20 cellular contexts compared by ENCODE assay signal in genomic region chr2:207787800-207788199, GRCh38. TPM values are rescaled to one million over a fixed set of nuclear protein-coding genes. Genes with fewer than 3 reads are reported as not detected.
DNase-seq lines count a peak whose midpoint lies in the region; ATAC-seq, FAIRE-seq and TF ChIP-seq lines count a peak whose summit lies in the region.
"Had no signal": no experiment of that assay in that cellular context is flagged by ENCODE, and none has a peak within 500 bp of the region (broad histone marks: within the 10 kb centered on the region; RNA-seq: fewer than 3 reads in every experiment).

No MANE protein-coding gene starts in this region.

- H2BK12ac ChIP-seq in H1 (ENCODE audit: low read depth, low read length) (peak overlapping the region; percentile 56; the same call in 1 of the 2 replicates), trophoblast cell (ENCODE audit: low read length) (peak overlapping the region; percentile 43)

- peak overlapping the region; percentile 0; the same call in 1 of the 2 replicates for H3K27ac Mint-ChIP-seq in WTC11
- H3K27ac Mint-ChIP-seq: B cell; CD4-positive, CD25-positive, alpha-beta regulatory T cell; CD8-positive, alpha-beta T cell had no signal

- no TSS peak for BruUV-seq in HepG2 (replicated peaks; lab: Mats Ljungman, UMichigan)

- ATAC-seq in right lobe of liver: peak; percentile 32 to 73 (median 46)
- no peak for ATAC-seq in HepG2
- ATAC-seq in WTC11: no peak
- ATAC-seq: CD8-positive, alpha-beta T cell had no signal

- H3K79me2 ChIP-seq in HepG2 (ENCODE audit: insufficient read depth, low read length) (no peaks in the 10 kb centered on the region), H1 (ENCODE audit: control insufficient read depth in 1 of 2, insufficient read depth in 2 of 2, low read length in 2 of 2) (no peaks in the 10 kb centered on the region), trophoblast cell (ENCODE audit: control insufficient read depth, insufficient read depth, low read length, poor library complexity) (peaks cover 2% of the 10 kb centered on the region)

- no peaks in the 10 kb centered on the region for H3K23me2 ChIP-seq in H1 (ENCODE audit: low read depth, low read length)

- H3K36me3 Mint-ChIP-seq in WTC11: no peaks in the 10 kb centered on the region
- H3K36me3 Mint-ChIP-seq: CD4-positive, CD25-positive, alpha-beta regulatory T cell; CD8-positive, alpha-beta T cell had no signal

- no peak overlapping the region for H3K56ac ChIP-seq in H1 (replicated peaks; ENCODE audit: insufficient read length, low read depth, low read length)

- H3K36me3 ChIP-seq in right lobe of liver (no peaks in the 10 kb centered on the region), HepG2 (replicated peaks in 1 of 2; ENCODE audit: control insufficient read depth in 1 of 2, insufficient read depth in 2 of 2, low read length in 2 of 2) (no peaks in the 10 kb centered on the region), H1 (ENCODE audit: control insufficient read depth in 2 of 4, insufficient read depth in 4 of 4, low read length in 3 of 4) (no peaks in the 10 kb centered on the region), trophoblast cell (ENCODE audit: control insufficient read depth in 1 of 2, insufficient read depth in 2 of 2, low read length in 2 of 2) (no peaks in the 10 kb centered on the region)
- H3K36me3 ChIP-seq: BLaER1 had no signal

- H4K8ac ChIP-seq in H1 (ENCODE audit: extremely low read depth, insufficient read depth, low read length): peak overlapping the region; percentile 9; the same call in 1 of the 2 replicates
- H4K8ac ChIP-seq in trophoblast cell (ENCODE audit: low read depth, low read length): no peak overlapping the region

- peak overlapping the region; percentile 42 for H4K91ac ChIP-seq in H1 (replicated peaks; ENCODE audit: insufficient read length, low read length)
- no peak overlapping the region for H4K91ac ChIP-seq in trophoblast cell (ENCODE audit: low read depth, low read length)

- in situ Hi-C loops in HepG2 (cut with HindIII; ENCODE audit: extremely low pct_ligation_motif_present, low pct_unique_long_range_greater_than_20kb): no loop called here

- no peak overlapping the region for H3K4me2 ChIP-seq in HepG2 (ENCODE audit: low read depth, low read length)
- H3K4me2 ChIP-seq in H1 (ENCODE audit: insufficient read depth in 1 of 2, low read depth in 2 of 2, low read length in 2 of 2): no peak overlapping the region
- no peak overlapping the region for H3K4me2 ChIP-seq in trophoblast cell (ENCODE audit: low read length)
- H3K4me2 ChIP-seq: BLaER1 had no signal

- no peak overlapping the region for H3K27ac ChIP-seq in right lobe of liver
- no peak overlapping the region for H3K27ac ChIP-seq in HepG2 (ENCODE audit: extremely low read length, insufficient read depth, low read length)
- no peak overlapping the region for H3K27ac ChIP-seq in H1 (ENCODE audit: low read depth, low read length)
- H3K27ac ChIP-seq in trophoblast cell (ENCODE audit: low read depth, low read length): no peak overlapping the region
- H3K27ac ChIP-seq: 22Rv1, BLaER1, C4-2B had no signal

- H3K23ac ChIP-seq in H1 (ENCODE audit: insufficient read length) (no peak overlapping the region), trophoblast cell (ENCODE audit: low read length) (no peak overlapping the region)

- H3K27me3 Mint-ChIP-seq in WTC11 (ENCODE audit: low read depth): no peaks in the 10 kb centered on the region

- POLR2A ChIA-PET in HepG2 (lab: Yijun Ruan, JAX): interaction anchor here (0.9 kb wide), 1 partner anchor 9 kb away, joined by 3 read pairs; no protein-coding TSS in a partner anchor
- POLR2A ChIA-PET in WTC11 (lab: Charles Lee): no interaction called here
- POLR2A ChIA-PET in H1 (lab: Charles Lee; ENCODE audit: partially characterized antibody): no interaction called here

- TF ChIP-seq RAD21 in HepG2 (CRISPR knock-in tag; IDR thresholded peaks at IDR 0.05) (no peak), H1 (IDR thresholded peaks at IDR 0.05 in 1 of 2, conservative IDR thresholded peaks at IDR 0.05 in 1 of 2; ENCODE audit: low read depth in 2 of 2, low read length in 2 of 2) (no peak)

- H3K18ac ChIP-seq in H1 (ENCODE audit: extremely low read depth, low read length) (no peak overlapping the region), trophoblast cell (ENCODE audit: low read length) (no peak overlapping the region)

- intact Hi-C loops in right lobe of liver (cut with DNase I) (no loop called here), HepG2 (cut with micrococcal nuclease; ENCODE audit: unreplicated experiment) (no loop called here)

- DNase-seq in right lobe of liver (no peak), HepG2 (ENCODE audit: low spot score) (no peak), WTC11 (ENCODE audit: low spot score) (no peak), H1 (ENCODE audit: low read depth in 1 of 2, low spot score in 2 of 2) (no peak), trophoblast cell (no peak), NCI-H1417 treated with DMSO at 0.1 percent for 48 hours (lab: John Stamatoyannopoulos, UW) (no peak)
- no peak for DNase-seq in activated effector memory CD4-positive, alpha-beta T cell treated with anti-CD3 and anti-CD28 coated beads, Interleukin-2, amount 50 U/mL, for 16 hours
- no peak for DNase-seq in activated CD4-positive, alpha-beta T cell treated with anti-CD3 and anti-CD28 coated beads, Interleukin-2, amount 50 U/mL, for 48 hours
- DNase-seq: CD4-positive, CD25-positive, alpha-beta regulatory T cell; CD8-positive, alpha-beta T cell; DMS53; DMS79 treated with DMSO at 0.1 percent for 48 hours; GF-D8; HCEC 1CT had no signal

- H3K79me1 ChIP-seq in H1 (ENCODE audit: low read depth, low read length) (no peaks in the 10 kb centered on the region), trophoblast cell (ENCODE audit: low read length) (peaks cover 7% of the 10 kb centered on the region)

- H2BK5ac ChIP-seq in H1 (ENCODE audit: low read depth, low read length) (no peak overlapping the region), trophoblast cell (ENCODE audit: low read depth, low read length, poor library complexity) (no peak overlapping the region)

- H2AK5ac ChIP-seq in H1 (ENCODE audit: low read depth, low read length) (no peak overlapping the region), trophoblast cell (ENCODE audit: low read length) (no peak overlapping the region)

- H4K20me1 ChIP-seq in HepG2 (ENCODE audit: insufficient read depth, low read length) (no peaks in the 10 kb centered on the region), H1 (replicated peaks in 1 of 2; ENCODE audit: control insufficient read depth in 1 of 2, insufficient read depth in 2 of 2, low read length in 2 of 2) (no peaks in the 10 kb centered on the region)
- H4K20me1 ChIP-seq: BLaER1 had no signal

- H3K9me3 Mint-ChIP-seq in WTC11: no peaks in the 10 kb centered on the region
- H3K9me3 Mint-ChIP-seq: CD8-positive, alpha-beta T cell had no signal

- H3K4me3 ChIP-seq in right lobe of liver (no peak overlapping the region), HepG2 (replicated peaks in 1 of 3; ENCODE audit: insufficient read depth in 1 of 3, low read depth in 2 of 3, low read length in 3 of 3) (no peak overlapping the region), H1 (ENCODE audit: extremely low read depth in 1 of 4, insufficient read depth in 2 of 4, low read depth in 3 of 4, low read length in 4 of 4) (no peak overlapping the region), trophoblast cell (ENCODE audit: low read depth, low read length) (no peak overlapping the region)
- H3K4me3 ChIP-seq: BLaER1 had no signal

- peak overlapping the region; percentile 13; the same call in 1 of the 2 replicates for H2BK20ac ChIP-seq in H1 (ENCODE audit: low read length)

- no peak for TF ChIP-seq POLR2A in right lobe of liver (IDR thresholded peaks at IDR 0.05)
- no peak for TF ChIP-seq POLR2A in HepG2 (IDR thresholded peaks at IDR 0.05; ENCODE audit: insufficient read depth in 1 of 2, low read depth in 2 of 2, low read length in 2 of 2)
- TF ChIP-seq POLR2A in H1 (IDR thresholded peaks at IDR 0.05; ENCODE audit: control extremely low read depth in 1 of 2, low read depth in 2 of 2, low read length in 2 of 2): no peak

- WGBS in right lobe of liver (ENCODE audit: insufficient coverage, low coverage, low lambda C conversion rate, missing lambda C conversion rate): 23% methylated on average over 4 of the region's 4 CpGs
- 91% methylated on average over 4 of the region's 4 CpGs for WGBS in HepG2 (ENCODE audit: low lambda C conversion rate)
- WGBS in H1 (ENCODE audit: extremely low coverage in 1 of 2, insufficient coverage in 1 of 2, insufficient read length in 1 of 2, insufficient replicate concordance in 2 of 2, low coverage in 1 of 2, low lambda C conversion rate in 2 of 2, missing lambda C conversion rate in 1 of 2), 2 experiments: 89% methylated on average over 4 of the region's 4 CpGs; no CpG with 5 or more reads in 1 of the 2 experiments
- no CpG with 5 or more reads among the region's 4 CpGs for WGBS in trophoblast cell (ENCODE audit: extremely low coverage, insufficient coverage, insufficient read length)

- H3K4me3 Mint-ChIP-seq in WTC11: no peak overlapping the region
- H3K4me3 Mint-ChIP-seq: B cell; CD4-positive, CD25-positive, alpha-beta regulatory T cell; CD8-positive, alpha-beta T cell had no signal

- no peak for TF ChIP-seq CTCF in right lobe of liver (IDR thresholded peaks at IDR 0.05)
- TF ChIP-seq CTCF in HepG2 (CRISPR knock-in tag; IDR thresholded peaks at IDR 0.05): no peak
- TF ChIP-seq CTCF in WTC11 (IDR thresholded peaks at IDR 0.05): no peak
- no peak for TF ChIP-seq CTCF in H1 (IDR thresholded peaks at IDR 0.05; ENCODE audit: control extremely low read depth in 1 of 3, insufficient read depth in 1 of 3, low read depth in 1 of 3, low read length in 3 of 3)

- H3K27me3 ChIP-seq in right lobe of liver (no peaks in the 10 kb centered on the region), HepG2 (ENCODE audit: control insufficient read depth in 1 of 2, insufficient read depth in 2 of 2, low read length in 2 of 2) (no peaks in the 10 kb centered on the region), H1 (replicated peaks in 1 of 4; ENCODE audit: control insufficient read depth in 3 of 4, extremely low read depth in 1 of 4, insufficient read depth in 3 of 4, low read length in 3 of 4) (no peaks in the 10 kb centered on the region), trophoblast cell (ENCODE audit: insufficient read depth, low read length) (no peaks in the 10 kb centered on the region)
- H3K27me3 ChIP-seq: BLaER1 had no signal

- H3K4ac ChIP-seq in H1 (replicated peaks; ENCODE audit: insufficient read length, low read depth, low read length) (peak overlapping the region; percentile 57), trophoblast cell (ENCODE audit: low read depth, low read length) (no peak overlapping the region)

- 0 out of 2 replicates have a peak overlapping the region, but pooled peaks have one; percentile 31 for H2BK15ac ChIP-seq in H1 (ENCODE audit: low read length)

- CTCF ChIA-PET in HepG2 (lab: Yijun Ruan, JAX; ENCODE audit: low intra/inter-chr PET ratio, low total read pairs): no interaction called here
- CTCF ChIA-PET in WTC11 (lab: Charles Lee): no interaction called here
- CTCF ChIA-PET in H1 (lab: Charles Lee; ENCODE audit: partially characterized antibody): interaction anchor here (0.7 kb wide), 1 partner anchor 44 kb away, joined by 3 read pairs; no protein-coding TSS in a partner anchor

- peak overlapping the region; percentile 51 for H2BK120ac ChIP-seq in H1 (replicated peaks; ENCODE audit: low read depth, low read length)
- no peak overlapping the region for H2BK120ac ChIP-seq in trophoblast cell (ENCODE audit: insufficient read depth, low read length, poor library complexity)

- H3K4me1 ChIP-seq in right lobe of liver (peaks cover 0 to 25% (median 8%) of the 10 kb centered on the region in 4 donors), HepG2 (ENCODE audit: insufficient read depth, low read length) (peaks cover 78% of the 10 kb centered on the region), H1 (replicated peaks in 1 of 4; ENCODE audit: control insufficient read depth in 3 of 4, insufficient read depth in 4 of 4, low read length in 3 of 4) (peaks cover 0 to 4% (median 3%) of the 10 kb centered on the region in 4 experiments; a peak in 4 of 7 replicates), trophoblast cell (ENCODE audit: control insufficient read depth in 1 of 2, insufficient read depth in 2 of 2, low read length in 2 of 2) (peaks cover 18 to 24% of the 10 kb centered on the region in 2 experiments)

- FAIRE-seq in HepG2 (lab: Jason Lieb, UNC) (no peak), H1 (lab: Jason Lieb, UNC) (no peak)
- FAIRE-seq: A204.1, GM12891 had no signal

- H3K14ac ChIP-seq in H1 (ENCODE audit: insufficient read length): no peak overlapping the region
- H3K14ac ChIP-seq in trophoblast cell (ENCODE audit: low read length): no peak overlapping the region

- H4K5ac ChIP-seq in H1 (ENCODE audit: insufficient read length, low read depth, low read length): peak overlapping the region; percentile 16

- H2AFZ ChIP-seq in HepG2 (ENCODE audit: low read length): no peak overlapping the region
- peak overlapping the region; percentile 82 for H2AFZ ChIP-seq in H1 (ENCODE audit: low read length)
- no peak overlapping the region for H2AFZ ChIP-seq in trophoblast cell (ENCODE audit: insufficient read depth, low read length, poor library complexity)

- H3K4me1 Mint-ChIP-seq in WTC11: peaks cover 25% of the 10 kb centered on the region
- H3K4me1 Mint-ChIP-seq: B cell had no signal

- H3K9ac ChIP-seq in HepG2 (ENCODE audit: insufficient read depth, low read depth, low read length): no peak overlapping the region
- no peak overlapping the region; a peak in 1 of 7 replicates for H3K9ac ChIP-seq in H1 (replicated peaks in 1 of 4; ENCODE audit: extremely low read depth in 1 of 4, low read depth in 3 of 4, low read length in 3 of 4)
- H3K9ac ChIP-seq in trophoblast cell (ENCODE audit: low read length): no peak overlapping the region
- H3K9ac ChIP-seq: BLaER1 had no signal

- no peaks in the 10 kb centered on the region for H3K9me3 ChIP-seq in right lobe of liver
- no peaks in the 10 kb centered on the region for H3K9me3 ChIP-seq in HepG2 (ENCODE audit: low read length)
- no peaks in the 10 kb centered on the region for H3K9me3 ChIP-seq in H1 (ENCODE audit: insufficient read depth in 2 of 2, low read depth in 1 of 2, low read length in 1 of 2)
- peaks cover 1% of the 10 kb centered on the region for H3K9me3 ChIP-seq in trophoblast cell (ENCODE audit: insufficient read depth, low read depth, low read length)
- H3K9me3 ChIP-seq: BLaER1 had no signal

- no peak for TF ChIP-seq EP300 in HepG2 (IDR thresholded peaks at IDR 0.05; ENCODE audit: low read depth in 2 of 2, low read length in 2 of 2)
- no peak for TF ChIP-seq EP300 in HepG2 (CRISPR knock-in tag; IDR thresholded peaks at IDR 0.05; ENCODE audit: borderline replicate concordance)
- no peak for TF ChIP-seq EP300 in H1 (IDR thresholded peaks at IDR 0.05; ENCODE audit: borderline replicate concordance in 1 of 2, low read depth in 2 of 2, low read length in 2 of 2)

- no peak overlapping the region for H4K12ac ChIP-seq in trophoblast cell (ENCODE audit: low read depth, low read length)

RNA-seq across cellular contexts. Expression of gene FZD5, which starts 18.1 kb away (rescaled TPM):
- total RNA-seq in right lobe of liver (10 to 100 TPM; 18.5 to 37.4 (median 29.3) TPM), HepG2 (2016; rRNA removed; fragmentation: Illumina TruSeq; extraction: Trizol) (28.9 and 34.3 TPM in 2 replicates), WTC11 (2021) (52.8 to 103 TPM (median 53.7 TPM) in 3 replicates)
- total RNA-seq in HepG2 (2016; cell fraction: cytosol; rRNA removed; fragmentation: Illumina TruSeq; extraction: Trizol; ENCODE audit: low read depth): 3.1 and 4.0 TPM in 2 replicates
- total RNA-seq in HepG2 (2016; cell fraction: insoluble cytoplasmic fraction; rRNA removed; fragmentation: Illumina TruSeq; extraction: Trizol): 27.1 and 33.9 TPM in 2 replicates
- 17.9 and 18.6 TPM in 2 replicates for total RNA-seq in HepG2 (2016; cell fraction: membrane; rRNA removed; fragmentation: Illumina TruSeq; extraction: Trizol)
- total RNA-seq in HepG2 (2016; cell fraction: nucleus; rRNA removed; fragmentation: Illumina TruSeq; extraction: Trizol): 49.9 and 55.0 TPM in 2 replicates
- polyA plus RNA-seq in HepG2 (2011; rRNA removed) (25.3 and 29.1 TPM in 2 replicates), H1 (2011; rRNA removed) (13.4 and 20.2 TPM in 2 replicates)
- polyA plus RNA-seq in HepG2 (2011; cell fraction: cytosol; rRNA removed): 17.7 and 21.9 TPM in 2 replicates
- polyA plus RNA-seq in HepG2 (2011; cell fraction: nucleus; rRNA removed): 46.8 and 48.3 TPM in 2 replicates
- polyA plus RNA-seq in HepG2 (2012): 41.5 and 51.6 TPM in 2 replicates
- 1.9 and 2.0 TPM in 2 replicates for polyA plus RNA-seq in HepG2 (2016; cell fraction: cytosol; fragmentation: Illumina TruSeq; extraction: Trizol; ENCODE audit: low read depth)
- 21.1 and 22.9 TPM in 2 replicates for polyA plus RNA-seq in HepG2 (2016; cell fraction: insoluble cytoplasmic fraction; fragmentation: Illumina TruSeq; extraction: Trizol; ENCODE audit: low read depth)
- polyA plus RNA-seq in HepG2 (2016; cell fraction: membrane; fragmentation: Illumina TruSeq; extraction: Trizol; ENCODE audit: low read depth): 6.8 and 7.4 TPM in 2 replicates
- 38.4 and 40.1 TPM in 2 replicates for polyA plus RNA-seq in HepG2 (2016; cell fraction: nucleus; fragmentation: Illumina TruSeq; extraction: Trizol; ENCODE audit: insufficient read depth, low read depth)
- polyA minus RNA-seq in HepG2 (2011; rRNA and poly(A)+ RNA removed; ENCODE audit: low replicate concordance): 4.3 and 130 TPM in 2 replicates
- polyA minus RNA-seq in HepG2 (2011; cell fraction: cytosol; rRNA and poly(A)+ RNA removed): 61.0 and 69.9 TPM in 2 replicates
- 116 and 135 TPM in 2 replicates for polyA minus RNA-seq in HepG2 (2011; cell fraction: nucleus; rRNA and poly(A)+ RNA removed)
- 55.2 and 56.6 TPM in 2 replicates for total RNA-seq in H1 (2021; fragmentation: NEBNext Ultra II Directional; extraction: Animal tissue kit (Norgen Biotek cat#: 25700))
- 15.8 TPM for polyA plus RNA-seq in H1 (2011; cell fraction: cytosol; rRNA removed)
- 21.3 TPM for polyA plus RNA-seq in H1 (2011; cell fraction: nucleus; rRNA removed)
- 14.2 to 20.0 TPM (median 15.9 TPM) in 4 replicates for polyA plus RNA-seq in H1 (2012, experiment 1 of 2)
- 4.5 TPM for polyA plus RNA-seq in H1 (2012, experiment 2 of 2)
- polyA plus RNA-seq in H1 (2013, experiment 1 of 2): 33.6 TPM
- polyA plus RNA-seq in H1 (2013, experiment 2 of 2): 37.1 TPM
- 30.0 and 33.0 TPM in 2 replicates for polyA minus RNA-seq in H1 (2011; rRNA and poly(A)+ RNA removed)
- polyA minus RNA-seq in H1 (2011; cell fraction: cytosol; rRNA and poly(A)+ RNA removed): 44.0 TPM
- polyA minus RNA-seq in H1 (2011; cell fraction: nucleus; rRNA and poly(A)+ RNA removed): 60.7 TPM
- 11.9 and 12.8 TPM in 2 replicates for polyA plus RNA-seq in trophoblast cell (2013)

Comparison
In these comparisons a context has a peak if more than half of its experiments do, and no peak if none do; other contexts are left out.
1. ATAC-seq: peak in right lobe of liver (4 of 4); none in HepG2 (single experiment) and WTC11 (single experiment).